1 cellular context compared by ENCODE assay signal in genomic region chr12:71947645-71948105, GRCh38.
TF ChIP-seq lines count a peak whose summit lies in the region.

No MANE protein-coding gene starts in this region.

TF ChIP-seq in HepG2, 621 proteins besides CTCF, POLR2A, EP300 and RAD21 (continued from another document):
- TF ChIP-seq ZNF512B (CRISPR knock-in tag; IDR thresholded peaks at IDR 0.05; ENCODE audit: borderline replicate concordance) = no peak
- no peak for TF ChIP-seq ZNF160 (CRISPR knock-in tag; IDR thresholded peaks at IDR 0.05)
- TF ChIP-seq KMT2B (CRISPR knock-in tag; IDR thresholded peaks at IDR 0.05) = peak; percentile 31; the same call in 1 of the 2 replicates
- no peak for TF ChIP-seq ZNF432 (CRISPR knock-in tag; IDR thresholded peaks at IDR 0.05; ENCODE audit: borderline replicate concordance)
- no peak for TF ChIP-seq ZNF10 (CRISPR knock-in tag; IDR thresholded peaks at IDR 0.05; ENCODE audit: borderline replicate concordance, low read depth)
- no peak for TF ChIP-seq GRHL1 (CRISPR knock-in tag; conservative IDR thresholded peaks at IDR 0.05)
- TF ChIP-seq ETV5 (CRISPR knock-in tag; IDR thresholded peaks at IDR 0.05; ENCODE audit: borderline replicate concordance) = peak; percentile 83; the same call in 1 of the 2 replicates
- peak; percentile 92 for TF ChIP-seq NAIF1 (CRISPR knock-in tag; IDR thresholded peaks at IDR 0.05; ENCODE audit: borderline replicate concordance)
- no peak for TF ChIP-seq TEAD2 (CRISPR knock-in tag; IDR thresholded peaks at IDR 0.05)
- peak; percentile 76 for TF ChIP-seq KAT8 (CRISPR knock-in tag; IDR thresholded peaks at IDR 0.05)
- no peak for TF ChIP-seq SALL2 (CRISPR knock-in tag; IDR thresholded peaks at IDR 0.05)
- TF ChIP-seq KLF16 (CRISPR knock-in tag; IDR thresholded peaks at IDR 0.05) = peak in 1 of 2 experiments; percentile 68; a peak in 1 of 4 replicates
- no peak for TF ChIP-seq ZMAT3 (CRISPR knock-in tag; conservative IDR thresholded peaks at IDR 0.05)
- TF ChIP-seq ZNF558 (CRISPR knock-in tag; IDR thresholded peaks at IDR 0.05; ENCODE audit: borderline replicate concordance) = no peak
- TF ChIP-seq FOXK1 (CRISPR knock-in tag; IDR thresholded peaks at IDR 0.05; ENCODE audit: borderline replicate concordance, low read depth) = peak; percentile 70
- TF ChIP-seq ZBTB1 (CRISPR knock-in tag; IDR thresholded peaks at IDR 0.05; ENCODE audit: borderline replicate concordance) = no peak
- TF ChIP-seq RFXANK (CRISPR knock-in tag; IDR thresholded peaks at IDR 0.05) = no peak
- no peak for TF ChIP-seq PBX2 (CRISPR knock-in tag; IDR thresholded peaks at IDR 0.05)
- TF ChIP-seq ERF (CRISPR knock-in tag; IDR thresholded peaks at IDR 0.05) = peak; percentile 43; the same call in 1 of the 2 replicates
- peak; percentile 74; the same call in 1 of the 2 replicates for TF ChIP-seq MIER3 (CRISPR knock-in tag; IDR thresholded peaks at IDR 0.05; ENCODE audit: borderline replicate concordance)
- TF ChIP-seq HNF4G (IDR thresholded peaks at IDR 0.05; ENCODE audit: borderline replicate concordance, low read depth, low read length) = peak; percentile 46; the same call in 1 of the 2 replicates
- TF ChIP-seq HNF4G (CRISPR knock-in tag; IDR thresholded peaks at IDR 0.05; ENCODE audit: borderline replicate concordance, low read depth) = peak; percentile 41; the same call in 1 of the 2 replicates
- no peak for TF ChIP-seq STAT6 (CRISPR knock-in tag; IDR thresholded peaks at IDR 0.05; ENCODE audit: borderline replicate concordance)
- TF ChIP-seq ZNF224 (CRISPR knock-in tag; IDR thresholded peaks at IDR 0.05) = no peak
- no peak for TF ChIP-seq KMT2A (CRISPR knock-in tag; IDR thresholded peaks at IDR 0.05)
- TF ChIP-seq ZNF670 (CRISPR knock-in tag; IDR thresholded peaks at IDR 0.05; ENCODE audit: borderline replicate concordance) = 0 out of 2 replicates have a peak, but pooled peaks have one; percentile 51
- TF ChIP-seq KLF13 (CRISPR knock-in tag; IDR thresholded peaks at IDR 0.05) = no peak
- TF ChIP-seq ZNF607 (CRISPR knock-in tag; IDR thresholded peaks at IDR 0.05; ENCODE audit: borderline replicate concordance) = peak; percentile 69
- TF ChIP-seq ETV6 (CRISPR knock-in tag; conservative IDR thresholded peaks at IDR 0.05) = no peak
- no peak for TF ChIP-seq SIX4 (CRISPR knock-in tag; IDR thresholded peaks at IDR 0.05)
- no peak for TF ChIP-seq ZIK1 (CRISPR knock-in tag; IDR thresholded peaks at IDR 0.05; ENCODE audit: borderline replicate concordance, low read depth)
- TF ChIP-seq AHDC1 (CRISPR knock-in tag; IDR thresholded peaks at IDR 0.05; ENCODE audit: borderline replicate concordance) = peak; percentile 91
- TF ChIP-seq ARNT (IDR thresholded peaks at IDR 0.05) = no peak
- no peak for TF ChIP-seq SCMH1 (CRISPR knock-in tag; IDR thresholded peaks at IDR 0.05; ENCODE audit: borderline replicate concordance)
- no peak for TF ChIP-seq HBP1 (CRISPR knock-in tag; IDR thresholded peaks at IDR 0.05; ENCODE audit: low read depth)
- peak; percentile 29; the same call in 1 of the 2 replicates for TF ChIP-seq SMC3 (IDR thresholded peaks at IDR 0.05; ENCODE audit: low read length)
- no peak for TF ChIP-seq NFRKB (IDR thresholded peaks at IDR 0.05)
- TF ChIP-seq ZEB1 (IDR thresholded peaks at IDR 0.05; ENCODE audit: insufficient replicate concordance, low read depth) = peak; percentile 70
- 0 out of 2 replicates have a peak, but pooled peaks have one; percentile 44 for TF ChIP-seq ZNF205 (CRISPR knock-in tag; IDR thresholded peaks at IDR 0.05)
- no peak for TF ChIP-seq NR0B2 (CRISPR knock-in tag; IDR thresholded peaks at IDR 0.05)
- TF ChIP-seq CEBPB (IDR thresholded peaks at IDR 0.05; ENCODE audit: borderline replicate concordance, low read depth, low read length) = peak; percentile 97
- peak; percentile 75 for TF ChIP-seq KDM1A (CRISPR knock-in tag; IDR thresholded peaks at IDR 0.05)
- TF ChIP-seq TFAP4 (IDR thresholded peaks at IDR 0.05; ENCODE audit: borderline replicate concordance, low read depth) = peak; percentile 20; the same call in 1 of the 2 replicates
- peak; percentile 49; the same call in 1 of the 2 replicates for TF ChIP-seq ZNF501 (CRISPR knock-in tag; IDR thresholded peaks at IDR 0.05)
- TF ChIP-seq RFX5 (IDR thresholded peaks at IDR 0.05; ENCODE audit: low read depth, low read length) = no peak
- TF ChIP-seq ZNF564 (CRISPR knock-in tag; IDR thresholded peaks at IDR 0.05) = no peak
- TF ChIP-seq DNMT1 (CRISPR knock-in tag; IDR thresholded peaks at IDR 0.05) = no peak
- TF ChIP-seq ZNF354B (CRISPR knock-in tag; IDR thresholded peaks at IDR 0.05) = no peak
